Comparison of ENCODE assay signal across 16 cellular contexts in genomic region chr14:69750495-69750894, GRCh38. TPM values are rescaled to one million over a fixed set of nuclear protein-coding genes. Genes with fewer than 3 reads are reported as not detected.
DNase-seq lines count a peak whose midpoint lies in the region; ATAC-seq, FAIRE-seq and TF ChIP-seq lines count a peak whose summit lies in the region.
"Had no signal": no experiment of that assay in that cellular context is flagged by ENCODE, and none has a peak within 500 bp of the region (broad histone marks: within the 10 kb centered on the region; RNA-seq: fewer than 3 reads in every experiment).

No MANE protein-coding gene starts in this region.

- DNase-seq in NCI-H748 treated with DMSO at 0.1 percent for 48 hours (lab: John Stamatoyannopoulos, UW) (peak; percentile 91), NCI-H748 (lab: John Stamatoyannopoulos, UW; ENCODE audit: unreplicated experiment) (no peak), GM12878 (ENCODE audit: low read depth, low spot score) (no peak), right lobe of liver (no peak), AG08395 (ENCODE audit: low spot score) (no peak)
- DNase-seq in activated effector memory CD4-positive, alpha-beta T cell treated with Interleukin-2 at 50 U/mL for 16 hours: no peak
- DNase-seq: AML-193; H7; NCI-H2029 treated with DMSO at 0.1 percent for 48 hours; NK-92 treated with Interleukin-12 subunit alpha and Interleukin-12 subunit beta, amount 100 ng/mL, for 24 hours; OCI-M1; RPMI8226; SIG-M5 had no signal

- 66% methylated on average over 2 of the region's 2 CpGs for WGBS in GM12878 (ENCODE audit: insufficient coverage, insufficient replicate concordance, low lambda C conversion rate, missing lambda C conversion rate)
- 85% methylated on average over 1 of the region's 2 CpGs for WGBS in right lobe of liver (ENCODE audit: insufficient coverage, low coverage, low lambda C conversion rate, missing lambda C conversion rate)

- no peak for TF ChIP-seq RAD21 in GM12878 (IDR thresholded peaks at IDR 0.05; ENCODE audit: insufficient read depth, low read depth, low read length)

- RAD21 ChIA-PET in GM12878 (lab: Charles Lee; ENCODE audit: unreplicated experiment): interaction anchor here (1.2 kb wide), 1 partner anchor 23 kb away, joined by 3 read pairs; no protein-coding TSS in a partner anchor

- no peak overlapping the region for H3K9ac ChIP-seq in GM12878 (ENCODE audit: control insufficient read depth, insufficient read depth, low read length)

- no peaks in the 10 kb centered on the region for H3K9me3 ChIP-seq in GM12878 (replicated peaks; ENCODE audit: control insufficient read depth, insufficient read depth, low read length)
- H3K9me3 ChIP-seq in right lobe of liver: no peaks in the 10 kb centered on the region

- no peaks in the 10 kb centered on the region for H3K36me3 ChIP-seq in GM12878 (ENCODE audit: control insufficient read depth in 2 of 2, insufficient read depth in 2 of 2, low read length in 1 of 2)
- no peaks in the 10 kb centered on the region for H3K36me3 ChIP-seq in right lobe of liver

- H3K27ac ChIP-seq in GM12878 (ENCODE audit: control insufficient read depth, insufficient read depth) (no peak overlapping the region), right lobe of liver (peak overlapping the region in 1 of 3 donors; percentile 44)

- TF ChIP-seq POLR2A in GM12878 (IDR thresholded peaks at IDR 0.05; ENCODE audit: low read depth, low read length) (no peak), right lobe of liver (IDR thresholded peaks at IDR 0.05) (no peak)

- H4K20me1 ChIP-seq in GM12878 (ENCODE audit: control insufficient read depth, insufficient read depth): no peaks in the 10 kb centered on the region

- CTCF ChIA-PET in GM12878 (lab: Yijun Ruan, JAX): interaction anchor here (1.3 kb wide), 1 partner anchor 20 kb away, joined by 3 read pairs; no protein-coding TSS in a partner anchor

- no peak for FAIRE-seq in GM12878 (lab: Jason Lieb, UNC)

- no peaks in the 10 kb centered on the region for H3K79me2 ChIP-seq in GM12878 (ENCODE audit: control insufficient read depth, insufficient read depth, low read length)

- H3K4me3 ChIP-seq in GM12878 (no peak overlapping the region), right lobe of liver (no peak overlapping the region)

- POLR2A ChIA-PET in GM12878 (lab: Charles Lee): interaction anchor here (1.1 kb wide), 1 partner anchor 11 kb away, joined by 3 read pairs; no protein-coding TSS in a partner anchor

- H3K4me2 ChIP-seq in GM12878 (ENCODE audit: control insufficient read depth, insufficient read depth): no peak overlapping the region

- in situ Hi-C loops in GM12878 (cut with MboI): no loop called here

- SMC1A ChIA-PET in GM12878 (lab: Charles Lee; ENCODE audit: uncharacterized antibody, unreplicated experiment): interaction anchor here (0.7 kb wide), 1 partner anchor 23 kb away, joined by 3 read pairs; no protein-coding TSS in a partner anchor

- BruUV-seq in GM12878 (replicated peaks; lab: Mats Ljungman, UMichigan): no TSS peak

- ATAC-seq in GM12878 (peak; percentile 51), right lobe of liver (peak; percentile 3 to 18 (median 8)), GM18861 (IDR thresholded peaks at IDR 0.05; ENCODE audit: unreplicated experiment) (no peak)

- H3K27me3 ChIP-seq in GM12878 (replicated peaks in 1 of 2; ENCODE audit: control insufficient read depth in 2 of 2, insufficient read depth in 2 of 2, low read length in 1 of 2) (no peaks in the 10 kb centered on the region), right lobe of liver (no peaks in the 10 kb centered on the region)

- no peak for TF ChIP-seq CTCF in GM12878 (IDR thresholded peaks at IDR 0.05 in 2 of 3, conservative IDR thresholded peaks at IDR 0.05 in 1 of 3; ENCODE audit: control insufficient read depth in 2 of 3, extremely low read depth in 1 of 3, insufficient read depth in 1 of 3, low read depth in 3 of 3, low read length in 3 of 3)
- no peak for TF ChIP-seq CTCF in right lobe of liver (IDR thresholded peaks at IDR 0.05)

- H2AFZ ChIP-seq in GM12878 (ENCODE audit: control insufficient read depth, low read depth, low read length): no peak overlapping the region

- intact Hi-C loops in GM12878 (cut with micrococcal nuclease; ENCODE audit: unreplicated experiment) (no loop called here), right lobe of liver (cut with DNase I) (no loop called here)

- H3K4me1 ChIP-seq in GM12878 (ENCODE audit: control insufficient read depth, insufficient read depth, low read length) (no peaks in the 10 kb centered on the region), right lobe of liver (peaks cover 0 to 15% (median 3%) of the 10 kb centered on the region in 4 donors)

- TF ChIP-seq EP300 in GM12878 (IDR thresholded peaks at IDR 0.05; ENCODE audit: borderline replicate concordance in 1 of 2, control insufficient read depth in 1 of 2, low read depth in 2 of 2, low read length in 2 of 2): no peak

TF ChIP-seq in GM12878, 131 proteins besides CTCF, POLR2A, EP300 and RAD21 (continues in another document):
- no peak for TF ChIP-seq RUNX3 (IDR thresholded peaks at IDR 0.05; ENCODE audit: low read length)
- TF ChIP-seq ZNF274 (IDR thresholded peaks at IDR 0.05; ENCODE audit: insufficient read depth, insufficient read length): no peak
- no peak for TF ChIP-seq NR2F1 (conservative IDR thresholded peaks at IDR 0.05)
- TF ChIP-seq MEF2A (IDR thresholded peaks at IDR 0.05; ENCODE audit: insufficient read depth, low read depth, low read length): no peak
- no peak for TF ChIP-seq BMI1 (IDR thresholded peaks at IDR 0.05; ENCODE audit: borderline replicate concordance)
- no peak for TF ChIP-seq RELA (IDR thresholded peaks at IDR 0.05; ENCODE audit: borderline replicate concordance, partially characterized antibody)
- TF ChIP-seq TAF1 (IDR thresholded peaks at IDR 0.05; ENCODE audit: borderline replicate concordance, low read depth, low read length): no peak
- TF ChIP-seq CBX3 (IDR thresholded peaks at IDR 0.05; ENCODE audit: borderline replicate concordance, low read depth): no peak
- TF ChIP-seq STAT3 (IDR thresholded peaks at IDR 0.05; ENCODE audit: low read depth, low read length): no peak
- no peak for TF ChIP-seq SREBF1 (IDR thresholded peaks at IDR 0.05; ENCODE audit: low read length)
- TF ChIP-seq NBN (IDR thresholded peaks at IDR 0.05): no peak
- TF ChIP-seq, protein P1, sequence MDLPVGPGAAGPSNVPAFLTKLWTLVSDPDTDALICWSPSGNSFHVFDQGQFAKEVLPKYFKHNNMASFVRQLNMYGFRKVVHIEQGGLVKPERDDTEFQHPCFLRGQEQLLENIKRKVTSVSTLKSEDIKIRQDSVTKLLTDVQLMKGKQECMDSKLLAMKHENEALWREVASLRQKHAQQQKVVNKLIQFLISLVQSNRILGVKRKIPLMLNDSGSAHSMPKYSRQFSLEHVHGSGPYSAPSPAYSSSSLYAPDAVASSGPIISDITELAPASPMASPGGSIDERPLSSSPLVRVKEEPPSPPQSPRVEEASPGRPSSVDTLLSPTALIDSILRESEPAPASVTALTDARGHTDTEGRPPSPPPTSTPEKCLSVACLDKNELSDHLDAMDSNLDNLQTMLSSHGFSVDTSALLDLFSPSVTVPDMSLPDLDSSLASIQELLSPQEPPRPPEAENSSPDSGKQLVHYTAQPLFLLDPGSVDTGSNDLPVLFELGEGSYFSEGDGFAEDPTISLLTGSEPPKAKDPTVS (IDR thresholded peaks at IDR 0.05; ENCODE audit: low read depth, low read length): no peak
- TF ChIP-seq ZNF217 (IDR thresholded peaks at IDR 0.05): no peak
- no peak for TF ChIP-seq IKZF2 (IDR thresholded peaks at IDR 0.05)
- TF ChIP-seq PML (IDR thresholded peaks at IDR 0.05; ENCODE audit: low read length): no peak

RNA-seq across cellular contexts. Expression of gene SRSF5, which starts 16.4 kb away (rescaled TPM):
- total RNA-seq in GM12878 (2013; cell fraction: nucleolus; rRNA removed): 912 and 920 TPM in 2 replicates
- total RNA-seq in GM12878 (2014; rRNA removed) (179 and 209 TPM in 2 replicates), GM12878 (2014; rRNA removed; fragmentation: Illumina TruSeq; extraction: Trizol) (249 and 265 TPM in 2 replicates), GM12878 (2021) (278 and 291 TPM in 2 replicates), right lobe of liver (100 to 1,000 TPM in 4 of 6 experiments, 10 to 100 TPM in 2; 82.3 to 204 (median 126) TPM)
- 182 TPM for polyA plus RNA-seq in GM12878 (2011; ENCODE audit: low read depth)
- polyA plus RNA-seq in GM12878 (2011; rRNA removed) (369 and 477 TPM in 2 replicates), GM12878 (2014; fragmentation: Illumina TruSeq; extraction: Trizol) (370 and 405 TPM in 2 replicates), GM12878 (2014; fragmentation: Nextera tagmentation; extraction: Ambion mirVana) (100 to 1,000 TPM; 136 to 225 TPM), GM12878 (2014; rRNA removed) (451 and 453 TPM in 2 replicates), GM12878 (2016; fragmentation: Nextera tagmentation; extraction: Ambion mirVana) (100 to 1,000 TPM; 266 to 284 TPM)
- polyA plus RNA-seq in GM12878 (2011; cell fraction: cytosol; rRNA removed): 169 and 173 TPM in 2 replicates
- polyA plus RNA-seq in GM12878 (2011; cell fraction: nucleus; rRNA removed): 1,417 and 1,542 TPM in 2 replicates
- 314 and 433 TPM in 2 replicates for polyA plus RNA-seq in GM12878 (2012)
- 137 and 170 TPM in 2 replicates for polyA minus RNA-seq in GM12878 (2011; rRNA and poly(A)+ RNA removed)
- polyA minus RNA-seq in GM12878 (2011; cell fraction: cytosol; rRNA and poly(A)+ RNA removed): 87.6 and 101 TPM in 2 replicates
- polyA minus RNA-seq in GM12878 (2011; cell fraction: nucleus; rRNA and poly(A)+ RNA removed): 300 and 376 TPM in 2 replicates

RNA-seq across cellular contexts. Expression of gene SLC10A1, which starts 46.5 kb away (rescaled TPM):
- not detected in 2 replicates for total RNA-seq in GM12878 (2013; cell fraction: nucleolus; rRNA removed)
- not detected in 2 replicates for total RNA-seq in GM12878 (2014; rRNA removed)
- total RNA-seq in GM12878 (2014; rRNA removed; fragmentation: Illumina TruSeq; extraction: Trizol): not detected in 2 replicates
- total RNA-seq in GM12878 (2021): not detected in 2 replicates
- not detected for polyA plus RNA-seq in GM12878 (2011; ENCODE audit: low read depth)
- polyA plus RNA-seq in GM12878 (2011; rRNA removed): not detected in 2 replicates
- not detected in 2 replicates for polyA plus RNA-seq in GM12878 (2011; cell fraction: cytosol; rRNA removed)
- polyA plus RNA-seq in GM12878 (2011; cell fraction: nucleus; rRNA removed): not detected in 2 replicates
- 0.07 and 0.09 TPM in 2 replicates for polyA plus RNA-seq in GM12878 (2012)
- not detected in 2 replicates for polyA plus RNA-seq in GM12878 (2014; fragmentation: Illumina TruSeq; extraction: Trizol)
- polyA plus RNA-seq in GM12878 (2014; fragmentation: Nextera tagmentation; extraction: Ambion mirVana): not detected
- not detected in 2 replicates for polyA plus RNA-seq in GM12878 (2014; rRNA removed)
- under 1 TPM; 0.15 to 0.16 TPM for polyA plus RNA-seq in GM12878 (2016; fragmentation: Nextera tagmentation; extraction: Ambion mirVana)
- polyA minus RNA-seq in GM12878 (2011; rRNA and poly(A)+ RNA removed): not detected in 2 replicates
- polyA minus RNA-seq in GM12878 (2011; cell fraction: cytosol; rRNA and poly(A)+ RNA removed): not detected in 2 replicates
- polyA minus RNA-seq in GM12878 (2011; cell fraction: nucleus; rRNA and poly(A)+ RNA removed): not detected in 2 replicates
- 100 to 1,000 TPM in 3 of 6 experiments, 10 to 100 TPM in 3; 61.5 to 260 (median 105) TPM for total RNA-seq in right lobe of liver
- total RNA-seq: H7, LHCN-M2 had no signal
- polyA plus RNA-seq: IgD-negative memory B cell had no signal

Comparison
In these comparisons a context has a peak if more than half of its experiments do, and no peak if none do; other contexts are left out.
1. RNA of gene SLC10A1, which starts 46.5 kb away (total RNA-seq): 61.5 to 260 TPM in right lobe of liver; not detected in GM12878; every median in the first group is over 10 times any median in the second.